ENCODE assay signal across 16 cellular contexts in genomic region chr1:150528997-150529396, GRCh38. TPM values are rescaled to one million over a fixed set of nuclear protein-coding genes. Genes with fewer than 3 reads are reported as not detected.
DNase-seq lines count a peak whose midpoint lies in the region; ATAC-seq, FAIRE-seq and TF ChIP-seq lines count a peak whose summit lies in the region.
"Had no signal": no experiment of that assay in that cellular context is flagged by ENCODE, and none has a peak within 500 bp of the region (broad histone marks: within the 10 kb centered on the region; RNA-seq: fewer than 3 reads in every experiment).

No MANE protein-coding gene starts in this region.

- intact Hi-C loops in esophagus squamous epithelium (cut with DNase I) = no loop called here
- intact Hi-C loops in dorsolateral prefrontal cortex (cut with DNase I) = no loop called here

- H3K27ac ChIP-seq in esophagus squamous epithelium = peak overlapping the region; percentile 73 to 87 (median 80)
- peak overlapping the region; percentile 71 to 76 for H3K27ac ChIP-seq in mucosa of rectum (ENCODE audit: low read depth in 2 of 2, low read length in 2 of 2)
- no peak overlapping the region for H3K27ac ChIP-seq in dorsolateral prefrontal cortex
- H3K27ac ChIP-seq: spleen had no signal

- H3K4me3 ChIP-seq in esophagus squamous epithelium = no peak overlapping the region
- peak overlapping the region in 1 of 2 donors; percentile 5 for H3K4me3 ChIP-seq in mucosa of rectum (ENCODE audit: low read length in 2 of 2)
- H3K4me3 ChIP-seq in dorsolateral prefrontal cortex = no peak overlapping the region
- H3K4me3 ChIP-seq: spleen had no signal

- WGBS in esophagus squamous epithelium, 2 donors = 12 to 28% methylated on average over 4 of the region's 4 CpGs

- FAIRE-seq in RCC 7860 (lab: Jason Lieb, UNC) = no peak

- DNase-seq in AG20443 (ENCODE audit: low spot score) (peak; percentile 54), RCC 7860 (ENCODE audit: low spot score) (peak; percentile 24), esophagus squamous epithelium (lab: John Stamatoyannopoulos, UW) (no peak), DMS114 treated with DMSO at 0.1 percent for 48 hours (lab: John Stamatoyannopoulos, UW; ENCODE audit: unreplicated experiment) (no peak), NAMALWA (ENCODE audit: low spot score) (no peak), dorsolateral prefrontal cortex (no peak)
- DNase-seq: activated CD4-positive, alpha-beta memory T cell treated with anti-CD3 and anti-CD28 coated beads, Interleukin-2, amount 10 ng/mL, durations not matched to agents 7 days and 5 days; activated naive CD4-positive, alpha-beta T cell treated with anti-CD3 and anti-CD28 coated beads, Interleukin-2, amount 50 U/mL, for 16 hours; BE2C; H7; NCI-H82; stimulated activated CD8-positive, alpha-beta memory T cell treated with anti-CD3 and anti-CD28 coated beads, Interleukin-4, amount 100 ng/mL, for 48 hours had no signal

- H3K9me3 ChIP-seq in esophagus squamous epithelium (no peaks in the 10 kb centered on the region), mucosa of rectum (ENCODE audit: control insufficient read depth in 2 of 2, low read length in 2 of 2) (no peaks in the 10 kb centered on the region)
- H3K9me3 ChIP-seq: BE2C, spleen had no signal

- TF ChIP-seq POLR2A in esophagus squamous epithelium (IDR thresholded peaks at IDR 0.05) = no peak

- H3K9ac ChIP-seq in mucosa of rectum (ENCODE audit: low read depth in 1 of 2, low read length in 2 of 2) = peak overlapping the region in 1 of 2 donors; percentile 19

- TF ChIP-seq CTCF in esophagus squamous epithelium (IDR thresholded peaks at IDR 0.05) = no peak
- TF ChIP-seq CTCF in dorsolateral prefrontal cortex (IDR thresholded peaks at IDR 0.05 in 54 of 56, conservative IDR thresholded peaks at IDR 0.05 in 2 of 56; ENCODE audit: low read depth in 1 of 56, partially characterized antibody in 56 of 56) = no peak

- no peaks in the 10 kb centered on the region for H3K36me3 ChIP-seq in esophagus squamous epithelium
- H3K36me3 ChIP-seq in mucosa of rectum (ENCODE audit: control insufficient read depth in 2 of 2, insufficient read depth in 2 of 2, low read length in 2 of 2) = no peaks in the 10 kb centered on the region
- H3K36me3 ChIP-seq: BE2C, spleen had no signal

- H3K27me3 ChIP-seq in esophagus squamous epithelium (no peaks in the 10 kb centered on the region), mucosa of rectum (ENCODE audit: control insufficient read depth in 2 of 2, insufficient read depth in 2 of 2, low read length in 2 of 2) (no peaks in the 10 kb centered on the region), dorsolateral prefrontal cortex (no peaks in the 10 kb centered on the region)
- H3K27me3 ChIP-seq: BE2C, spleen had no signal

- ATAC-seq in GM21423 (IDR thresholded peaks at IDR 0.05; ENCODE audit: unreplicated experiment) = no peak

- H3K4me1 ChIP-seq in esophagus squamous epithelium (peaks cover 16 to 49% (median 27%) of the 10 kb centered on the region in 3 donors), mucosa of rectum (ENCODE audit: control insufficient read depth in 2 of 2, insufficient read depth in 2 of 2, low read length in 2 of 2) (peaks cover 6 to 15% of the 10 kb centered on the region in 2 donors)
- H3K4me1 ChIP-seq: BE2C, spleen had no signal

RNA-seq across cellular contexts. Expression of gene FALEC, which starts 13.4 kb away (rescaled TPM):
- total RNA-seq in esophagus squamous epithelium (1 to 10 TPM in 1 of 4 donors, not detected in 3; 3.6 TPM), dorsolateral prefrontal cortex (1 to 10 TPM in 111 of 120 experiments, under 1 TPM in 1, not detected in 8; 0.99 to 5.8 (median 2.4) TPM)
- total RNA-seq: activated CD4-positive, alpha-beta memory T cell treated with anti-CD3 and anti-CD28 coated beads, Interleukin-2, amount 10 ng/mL, durations not matched to agents 7 days and 5 days; mesenteric fat pad had no signal

RNA-seq across cellular contexts. Expression of gene ADAMTSL4, which starts 20.2 kb away (rescaled TPM):
- total RNA-seq in esophagus squamous epithelium (10 to 100 TPM; 30.6 to 76.8 (median 43.3) TPM), dorsolateral prefrontal cortex (1 to 10 TPM in 102 of 120 experiments, under 1 TPM in 18; 0.25 to 8.0 (median 1.9) TPM)

RNA-seq across cellular contexts. Expression of gene ECM1, which starts 21.1 kb away (rescaled TPM):
- total RNA-seq in esophagus squamous epithelium (1,000 to 10,000 TPM in 1 of 4 donors, 100 to 1,000 TPM in 3; 311 to 1,013 (median 406) TPM), dorsolateral prefrontal cortex (10 to 100 TPM in 117 of 120 experiments, 1 to 10 TPM in 3; 6.8 to 31.3 (median 17.2) TPM)

RNA-seq across cellular contexts. Expression of gene TARS2, which starts 41.8 kb away (rescaled TPM):
- total RNA-seq in esophagus squamous epithelium = 10 to 100 TPM; 10.5 to 16.5 (median 13.7) TPM
- total RNA-seq in dorsolateral prefrontal cortex = 10 to 100 TPM; 30.3 to 63.1 (median 45.8) TPM

RNA-seq across cellular contexts. Expression of gene MCL1, which starts 50.4 kb away (rescaled TPM):
- 100 to 1,000 TPM; 167 to 256 (median 216) TPM for total RNA-seq in esophagus squamous epithelium
- total RNA-seq in dorsolateral prefrontal cortex = 100 to 1,000 TPM in 19 of 120 experiments, 10 to 100 TPM in 101; 43.4 to 130 (median 70.6) TPM

Comparison
In these comparisons a context has a peak if more than half of its experiments do, and no peak if none do; other contexts are left out.
1. DNase-seq: peak in AG20443 (single experiment) and RCC 7860 (single experiment); none in esophagus squamous epithelium (single experiment), DMS114 treated with DMSO at 0.1 percent for 48 hours (single experiment), NAMALWA (single experiment) and dorsolateral prefrontal cortex (0 of 10).
2. H3K27ac ChIP-seq: peak in esophagus squamous epithelium (4 of 4) and mucosa of rectum (2 of 2); none in dorsolateral prefrontal cortex (0 of 59).
3. RNA of gene ECM1, which starts 21.1 kb away (total RNA-seq): 311 to 1,013 TPM in esophagus squamous epithelium; 6.8 to 31.3 TPM in dorsolateral prefrontal cortex; every median in the first group is over 4 times any median in the second.